ENCODE assay signal across 2 cellular contexts in genomic region chr19:10651821-10652220, GRCh38.
A peak's percentile ranks its signal among the peaks of the same experiment; 100 is the strongest.
TF ChIP-seq lines count a peak whose summit lies in the region.

No MANE protein-coding gene starts in this region.

TF ChIP-seq in H1, 55 proteins besides CTCF, POLR2A, EP300 and RAD21:
- TF ChIP-seq SP1 (IDR thresholded peaks at IDR 0.05; ENCODE audit: low read depth, low read length) (no peak), POU5F1 (IDR thresholded peaks at IDR 0.05; ENCODE audit: low read depth, low read length) (no peak), TAF7 (optimal IDR thresholded peaks at IDR 0.05; ENCODE audit: borderline replicate concordance, low read depth, low read length) (no peak), SP2 (IDR thresholded peaks at IDR 0.05; ENCODE audit: low read length) (no peak), GABPA (IDR thresholded peaks at IDR 0.05; ENCODE audit: borderline replicate concordance, insufficient read depth, low read length) (no peak), MAFK (IDR thresholded peaks at IDR 0.05; ENCODE audit: low read depth, low read length) (peak; percentile 93)

TF ChIP-seq in GM12891, 5 proteins besides CTCF, POLR2A, EP300 and RAD21:
- TF ChIP-seq POU2F2 (IDR thresholded peaks at IDR 0.05; ENCODE audit: low read depth, low read length) (no peak), TAF1 (IDR thresholded peaks at IDR 0.05; ENCODE audit: low read depth, low read length) (no peak), POLR2AphosphoS5 (IDR thresholded peaks at IDR 0.05; ENCODE audit: low read depth, low read length) (no peak), SPI1 (IDR thresholded peaks at IDR 0.05; ENCODE audit: low read depth, low read length) (no peak), PAX5 (IDR thresholded peaks at IDR 0.05; ENCODE audit: insufficient read depth, low read length, severe bottlenecking) (no peak)
